In the genomic region with DNA sequence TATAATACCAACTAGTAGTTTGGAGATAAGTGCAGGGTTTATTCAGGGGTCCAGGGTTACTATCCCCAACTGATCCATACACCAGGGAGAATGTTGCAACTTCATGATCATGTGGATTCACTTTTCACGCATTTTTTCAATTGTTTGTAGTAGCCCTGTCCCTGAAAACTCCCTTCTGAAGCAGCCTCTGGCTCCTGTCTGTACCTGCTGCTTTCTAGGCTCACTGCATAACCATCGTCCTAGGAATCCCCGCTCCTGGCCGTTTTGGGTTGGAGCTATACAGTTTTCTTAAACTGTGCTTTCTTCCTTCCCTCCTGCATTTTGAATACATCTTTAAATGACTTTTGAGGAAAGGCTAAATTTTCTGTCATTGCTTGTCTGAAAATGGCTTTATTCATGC, we compare ENCODE assay signal across 33 cellular contexts.
"Had no signal": no experiment of that assay in that cellular context is flagged by ENCODE, and none has a peak within 500 bp of the region (broad histone marks: within the 10 kb centered on the region; RNA-seq: fewer than 3 reads in every experiment).

No MANE protein-coding gene starts in this region.

- H3K9me3 Mint-ChIP-seq: activated CD4-positive, alpha-beta memory T cell treated with anti-CD3 and anti-CD28 coated beads, Interleukin-2, amount 10 ng/mL, durations not matched to agents 7 days and 5 days; activated CD4-positive, alpha-beta T cell treated with anti-CD3 and anti-CD28 coated beads, Interleukin-2, amount 10 ng/mL, durations not matched to agents 7 days and 5 days; activated naive CD8-positive, alpha-beta T cell treated with anti-CD3 and anti-CD28 coated beads for 36 hours; activated naive CD8-positive, alpha-beta T cell treated with anti-CD3 and anti-CD28 coated beads, Interleukin-2, amount 50 U/mL, for 24 hours; activated T-cell treated with anti-CD3 and anti-CD28 coated beads, Interleukin-2, amount 50 U/mL, for 24 hours; activated T-helper 17 cell treated with anti-CD3 and anti-CD28 coated beads, Interleukin-2, amount 50 U/mL, for 72 hours had no signal

- H3K4me1 ChIP-seq: adrenal gland, ascending aorta, breast epithelium had no signal

- H3K4me3 Mint-ChIP-seq: activated CD4-positive, alpha-beta memory T cell treated with anti-CD3 and anti-CD28 coated beads, Interleukin-2, amount 10 ng/mL, durations not matched to agents 7 days and 5 days; activated CD4-positive, alpha-beta T cell treated with anti-CD3 and anti-CD28 coated beads, Interleukin-2, amount 10 ng/mL, durations not matched to agents 7 days and 5 days; activated naive CD8-positive, alpha-beta T cell treated with anti-CD3 and anti-CD28 coated beads for 36 hours; activated naive CD8-positive, alpha-beta T cell treated with anti-CD3 and anti-CD28 coated beads, Interleukin-2, amount 50 U/mL, for 24 hours; activated T-cell treated with anti-CD3 and anti-CD28 coated beads, Interleukin-2, amount 50 U/mL, for 24 hours; activated T-cell treated with anti-CD3 and anti-CD28 coated beads, Interleukin-2, amount 50 U/mL, for 72 hours; activated T-helper 17 cell treated with anti-CD3 and anti-CD28 coated beads, Interleukin-2, amount 50 U/mL, for 72 hours; brain; dendritic cell treated with granulocyte-macrophage colony-stimulating factor and Interleukin-4, amounts not matched to agents 40 ng/mL and 50 ng/mL, for 4 days; endodermal cell had no signal

- H3K27me3 Mint-ChIP-seq: activated CD4-positive, alpha-beta memory T cell treated with anti-CD3 and anti-CD28 coated beads, Interleukin-2, amount 10 ng/mL, durations not matched to agents 7 days and 5 days; activated CD4-positive, alpha-beta T cell treated with anti-CD3 and anti-CD28 coated beads, Interleukin-2, amount 10 ng/mL, durations not matched to agents 7 days and 5 days; activated naive CD8-positive, alpha-beta T cell treated with anti-CD3 and anti-CD28 coated beads for 36 hours; brain; dendritic cell treated with granulocyte-macrophage colony-stimulating factor and Interleukin-4, amounts not matched to agents 40 ng/mL and 50 ng/mL, for 4 days had no signal

- H3K27ac ChIP-seq: ascending aorta, cardiac muscle cell, dorsolateral prefrontal cortex had no signal

- H3K27me3 ChIP-seq: adrenal gland, ascending aorta, breast epithelium, cardiac muscle cell, dorsolateral prefrontal cortex had no signal

- H3K36me3 ChIP-seq: adrenal gland, ascending aorta, breast epithelium, cardiac muscle cell had no signal

- H3K9me3 ChIP-seq: adrenal gland, ascending aorta, breast epithelium had no signal

- H3K27ac Mint-ChIP-seq: activated CD4-positive, alpha-beta memory T cell treated with anti-CD3 and anti-CD28 coated beads, Interleukin-2, amount 10 ng/mL, durations not matched to agents 7 days and 5 days; activated CD4-positive, alpha-beta T cell treated with anti-CD3 and anti-CD28 coated beads, Interleukin-2, amount 10 ng/mL, durations not matched to agents 7 days and 5 days; activated naive CD8-positive, alpha-beta T cell treated with anti-CD3 and anti-CD28 coated beads for 36 hours; activated naive CD8-positive, alpha-beta T cell treated with anti-CD3 and anti-CD28 coated beads, Interleukin-2, amount 50 U/mL, for 24 hours; activated T-cell treated with anti-CD3 and anti-CD28 coated beads, Interleukin-2, amount 50 U/mL, for 24 hours; activated T-cell treated with anti-CD3 and anti-CD28 coated beads, Interleukin-2, amount 50 U/mL, for 72 hours; activated T-helper 17 cell treated with anti-CD3 and anti-CD28 coated beads, Interleukin-2, amount 50 U/mL, for 72 hours; brain; dendritic cell treated with granulocyte-macrophage colony-stimulating factor and Interleukin-4, amounts not matched to agents 40 ng/mL and 50 ng/mL, for 4 days; endodermal cell had no signal

- DNase-seq: activated CD4-positive, alpha-beta memory T cell treated with anti-CD3 and anti-CD28 coated beads, Interleukin-2, amount 10 ng/mL, durations not matched to agents 7 days and 5 days; activated CD4-positive, alpha-beta T cell treated with anti-CD3 and anti-CD28 coated beads for 1 hour; activated CD4-positive, alpha-beta T cell treated with anti-CD3 and anti-CD28 coated beads for 4 hours; activated CD4-positive, alpha-beta T cell treated with anti-CD3 and anti-CD28 coated beads, Interleukin-2, amount 10 ng/mL, durations not matched to agents 7 days and 5 days; activated CD4-positive, alpha-beta T cell treated with anti-CD3 and anti-CD28 coated beads, Interleukin-2, amount 50 U/mL, for 4 hours; activated CD8-positive, alpha-beta memory T cell treated with anti-CD3 and anti-CD28 coated beads, Interleukin-2, amount 50 U/mL, for 48 hours; activated effector memory CD4-positive, alpha-beta T cell treated with Interleukin-2 at 50 U/mL for 16 hours; activated gamma-delta T cell treated with Interleukin-2 at 50 U/mL for 16 hours; activated naive CD4-positive, alpha-beta T cell treated with anti-CD3 and anti-CD28 coated beads, Interleukin-2, amount 50 U/mL, for 16 hours; activated naive CD4-positive, alpha-beta T cell treated with Interleukin-2 at 50 U/mL for 16 hours; activated naive CD8-positive, alpha-beta T cell treated with anti-CD3 and anti-CD28 coated beads for 36 hours; activated naive CD8-positive, alpha-beta T cell treated with anti-CD3 and anti-CD28 coated beads, Interleukin-2, amount 50 U/mL, for 24 hours; activated T-cell treated with anti-CD3 and anti-CD28 coated beads for 4 hours; activated T-cell treated with anti-CD3 and anti-CD28 coated beads, Interleukin-2, amount 50 U/mL, for 24 hours; activated T-cell treated with anti-CD3 and anti-CD28 coated beads, Interleukin-2, amount 50 U/mL, for 72 hours; adrenal gland; amygdala; central memory CD4-positive, alpha-beta T cell; cerebellar nuclear complex; dorsolateral prefrontal cortex; effector memory CD4-positive, alpha-beta T cell; endodermal cell; foreskin fibroblast; glutamatergic neuron; T-helper 2 cell had no signal

- ATAC-seq: activated naive CD8-positive, alpha-beta T cell treated with anti-CD3 and anti-CD28 coated beads, Interleukin-2, amount 50 U/mL, for 24 hours; activated T-cell treated with anti-CD3 and anti-CD28 coated beads, Interleukin-2, amount 50 U/mL, for 72 hours; activated T-helper 17 cell treated with anti-CD3 and anti-CD28 coated beads, Interleukin-2, amount 50 U/mL, for 72 hours; esophagus mucosa had no signal

- H3K36me3 Mint-ChIP-seq: activated naive CD8-positive, alpha-beta T cell treated with anti-CD3 and anti-CD28 coated beads for 36 hours; brain had no signal

- H3K4me3 ChIP-seq: adrenal gland, ascending aorta, breast epithelium, cardiac muscle cell, coronary artery, dorsolateral prefrontal cortex had no signal

- H3K4me1 Mint-ChIP-seq: activated CD4-positive, alpha-beta memory T cell treated with anti-CD3 and anti-CD28 coated beads, Interleukin-2, amount 10 ng/mL, durations not matched to agents 7 days and 5 days; activated CD4-positive, alpha-beta T cell treated with anti-CD3 and anti-CD28 coated beads, Interleukin-2, amount 10 ng/mL, durations not matched to agents 7 days and 5 days; activated naive CD8-positive, alpha-beta T cell treated with anti-CD3 and anti-CD28 coated beads for 36 hours; activated naive CD8-positive, alpha-beta T cell treated with anti-CD3 and anti-CD28 coated beads, Interleukin-2, amount 50 U/mL, for 24 hours; activated T-helper 17 cell treated with anti-CD3 and anti-CD28 coated beads, Interleukin-2, amount 50 U/mL, for 72 hours; brain had no signal
